1 cellular context compared by ENCODE assay signal in the genomic region with DNA sequence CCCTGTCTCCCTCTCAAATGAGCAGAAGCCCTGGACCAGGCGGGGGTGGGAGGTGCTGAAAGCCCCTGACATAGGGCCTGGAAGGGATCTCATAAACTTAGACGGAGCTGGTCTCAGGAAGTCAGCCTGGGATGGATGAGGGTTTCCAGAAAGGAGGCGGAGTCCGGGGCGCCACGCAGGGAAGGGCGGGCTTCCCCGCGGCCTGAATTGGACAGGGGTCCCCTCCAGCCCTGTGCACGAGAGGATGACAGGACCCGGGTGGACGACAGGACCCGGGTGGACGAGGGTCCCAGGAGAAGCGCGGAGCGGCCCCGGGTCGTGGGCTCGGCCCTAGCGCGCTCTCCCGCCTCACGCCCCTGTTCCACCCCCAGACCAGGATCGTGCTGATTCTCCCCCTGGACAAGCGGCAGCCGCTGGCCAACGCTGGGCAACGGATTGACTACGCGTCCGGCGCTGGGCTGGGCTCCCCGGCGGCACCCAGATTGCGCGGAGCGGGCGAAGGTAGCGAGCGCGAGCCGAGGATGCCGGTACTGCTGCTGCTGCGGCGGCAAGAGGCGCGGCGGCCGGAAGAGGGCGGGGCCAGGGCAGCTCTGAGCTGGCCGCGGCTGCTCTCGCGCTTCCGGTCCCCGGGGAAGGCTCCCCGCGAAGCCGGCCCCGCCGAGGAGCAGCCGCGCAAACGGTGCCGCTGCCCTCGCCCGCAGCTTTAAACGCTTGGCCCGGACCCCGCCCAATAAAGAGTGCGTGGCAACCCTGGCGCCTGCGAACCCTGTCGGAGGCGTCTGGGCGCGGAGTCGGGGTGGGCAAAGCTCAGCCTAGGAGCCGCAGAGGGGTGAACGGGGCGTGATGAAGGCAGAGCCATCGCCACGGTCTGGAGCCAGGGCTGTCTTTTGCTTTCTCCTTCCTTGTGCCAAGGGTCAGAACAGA.
A peak's percentile ranks its signal among the peaks of the same experiment; 100 is the strongest.
TF ChIP-seq lines count a peak whose summit lies in the region.

No MANE protein-coding gene starts in this region.

TF ChIP-seq in HepG2, 621 proteins besides CTCF, POLR2A, EP300 and RAD21 (continued from another document and continues in another):
- peak; percentile 91; the same call in 1 of the 2 replicates for TF ChIP-seq ZNF780A (CRISPR knock-in tag; IDR thresholded peaks at IDR 0.05)
- no peak for TF ChIP-seq TCF7L2 (IDR thresholded peaks at IDR 0.05; ENCODE audit: low read depth, low read length)
- peak; percentile 95 for TF ChIP-seq ZNF446 (CRISPR knock-in tag; IDR thresholded peaks at IDR 0.05)
- no peak for TF ChIP-seq ZNF652 (CRISPR knock-in tag; IDR thresholded peaks at IDR 0.05; ENCODE audit: borderline replicate concordance, low read depth)
- peak; percentile 100 for TF ChIP-seq AKAP8 (CRISPR knock-in tag; IDR thresholded peaks at IDR 0.05)
- TF ChIP-seq, protein P1, sequence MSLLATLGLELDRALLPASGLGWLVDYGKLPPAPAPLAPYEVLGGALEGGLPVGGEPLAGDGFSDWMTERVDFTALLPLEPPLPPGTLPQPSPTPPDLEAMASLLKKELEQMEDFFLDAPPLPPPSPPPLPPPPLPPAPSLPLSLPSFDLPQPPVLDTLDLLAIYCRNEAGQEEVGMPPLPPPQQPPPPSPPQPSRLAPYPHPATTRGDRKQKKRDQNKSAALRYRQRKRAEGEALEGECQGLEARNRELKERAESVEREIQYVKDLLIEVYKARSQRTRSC (CRISPR knock-in tag; IDR thresholded peaks at IDR 0.05; ENCODE audit: low read depth): no peak
- TF ChIP-seq NCOR1 (IDR thresholded peaks at IDR 0.05; ENCODE audit: borderline replicate concordance, low read length): no peak
- TF ChIP-seq, protein P2, sequence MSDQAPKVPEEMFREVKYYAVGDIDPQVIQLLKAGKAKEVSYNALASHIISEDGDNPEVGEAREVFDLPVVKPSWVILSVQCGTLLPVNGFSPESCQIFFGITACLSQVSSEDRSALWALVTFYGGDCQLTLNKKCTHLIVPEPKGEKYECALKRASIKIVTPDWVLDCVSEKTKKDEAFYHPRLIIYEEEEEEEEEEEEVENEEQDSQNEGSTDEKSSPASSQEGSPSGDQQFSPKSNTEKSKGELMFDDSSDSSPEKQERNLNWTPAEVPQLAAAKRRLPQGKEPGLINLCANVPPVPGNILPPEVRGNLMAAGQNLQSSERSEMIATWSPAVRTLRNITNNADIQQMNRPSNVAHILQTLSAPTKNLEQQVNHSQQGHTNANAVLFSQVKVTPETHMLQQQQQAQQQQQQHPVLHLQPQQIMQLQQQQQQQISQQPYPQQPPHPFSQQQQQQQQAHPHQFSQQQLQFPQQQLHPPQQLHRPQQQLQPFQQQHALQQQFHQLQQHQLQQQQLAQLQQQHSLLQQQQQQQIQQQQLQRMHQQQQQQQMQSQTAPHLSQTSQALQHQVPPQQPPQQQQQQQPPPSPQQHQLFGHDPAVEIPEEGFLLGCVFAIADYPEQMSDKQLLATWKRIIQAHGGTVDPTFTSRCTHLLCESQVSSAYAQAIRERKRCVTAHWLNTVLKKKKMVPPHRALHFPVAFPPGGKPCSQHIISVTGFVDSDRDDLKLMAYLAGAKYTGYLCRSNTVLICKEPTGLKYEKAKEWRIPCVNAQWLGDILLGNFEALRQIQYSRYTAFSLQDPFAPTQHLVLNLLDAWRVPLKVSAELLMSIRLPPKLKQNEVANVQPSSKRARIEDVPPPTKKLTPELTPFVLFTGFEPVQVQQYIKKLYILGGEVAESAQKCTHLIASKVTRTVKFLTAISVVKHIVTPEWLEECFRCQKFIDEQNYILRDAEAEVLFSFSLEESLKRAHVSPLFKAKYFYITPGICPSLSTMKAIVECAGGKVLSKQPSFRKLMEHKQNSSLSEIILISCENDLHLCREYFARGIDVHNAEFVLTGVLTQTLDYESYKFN (CRISPR knock-in tag; conservative IDR thresholded peaks at IDR 0.05): peak; percentile 53
- TF ChIP-seq MIER2 (CRISPR knock-in tag; IDR thresholded peaks at IDR 0.05): no peak
- TF ChIP-seq, protein P3, sequence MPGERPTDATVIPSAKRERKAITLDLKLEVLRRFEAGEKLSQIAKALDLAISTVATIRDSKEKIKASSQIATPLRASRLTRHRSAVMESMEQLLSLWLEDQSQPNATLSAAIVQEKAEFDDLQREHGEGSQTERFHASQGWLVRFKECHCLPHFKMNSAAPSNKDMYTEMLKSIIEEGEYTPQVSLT (CRISPR knock-in tag; IDR thresholded peaks at IDR 0.05; ENCODE audit: borderline replicate concordance, low read depth): no peak
- 0 out of 2 replicates have a peak, but pooled peaks have one; percentile 75 for TF ChIP-seq NPAS2 (CRISPR knock-in tag; IDR thresholded peaks at IDR 0.05; ENCODE audit: borderline replicate concordance)
- 0 out of 2 replicates have a peak, but pooled peaks have one; percentile 44 for TF ChIP-seq NKX3-1 (CRISPR knock-in tag; IDR thresholded peaks at IDR 0.05)
- peak; percentile 100 for TF ChIP-seq KDM2A (CRISPR knock-in tag; IDR thresholded peaks at IDR 0.05; ENCODE audit: borderline replicate concordance, low read depth)
- TF ChIP-seq ZNF160 (CRISPR knock-in tag; IDR thresholded peaks at IDR 0.05): peak; percentile 23
- peak; percentile 78; the same call in 1 of the 2 replicates for TF ChIP-seq SRY (CRISPR knock-in tag; IDR thresholded peaks at IDR 0.05)
- TF ChIP-seq KLF11 (CRISPR knock-in tag; IDR thresholded peaks at IDR 0.05): no peak; the same call in 1 of the 2 replicates
- peak; percentile 92 for TF ChIP-seq ZNF33B (CRISPR knock-in tag; IDR thresholded peaks at IDR 0.05)
- peak; percentile 32; the same call in 1 of the 2 replicates for TF ChIP-seq ZNF530 (CRISPR knock-in tag; IDR thresholded peaks at IDR 0.05; ENCODE audit: low read depth)
- TF ChIP-seq ISL2 (CRISPR knock-in tag; IDR thresholded peaks at IDR 0.05): peak; percentile 13; the same call in 1 of the 2 replicates
- peak; percentile 99 for TF ChIP-seq ZC3H13 (CRISPR knock-in tag; IDR thresholded peaks at IDR 0.05)
- TF ChIP-seq ZNF629 (CRISPR knock-in tag; conservative IDR thresholded peaks at IDR 0.05): peak; percentile 5; the same call in 1 of the 2 replicates
- no peak; the same call in 1 of the 2 replicates for TF ChIP-seq HCFC1 (IDR thresholded peaks at IDR 0.05; ENCODE audit: low read depth, low read length)
- TF ChIP-seq, protein P4, sequence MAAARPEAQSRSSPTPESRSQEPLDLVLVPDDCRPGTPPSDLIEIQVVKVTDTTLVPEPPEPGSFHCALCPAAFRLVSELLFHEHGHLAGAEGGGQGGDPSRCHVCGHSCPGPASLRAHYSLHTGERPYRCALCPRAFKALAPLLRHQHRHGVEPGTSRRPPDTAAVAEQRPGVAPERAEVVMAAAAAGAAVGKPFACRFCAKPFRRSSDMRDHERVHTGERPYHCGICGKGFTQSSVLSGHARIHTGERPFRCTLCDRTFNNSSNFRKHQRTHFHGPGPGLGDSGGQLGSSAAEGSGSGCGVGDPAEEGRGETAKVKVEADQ (CRISPR knock-in tag; IDR thresholded peaks at IDR 0.05; ENCODE audit: borderline replicate concordance): peak; percentile 86; the same call in 1 of the 2 replicates
- TF ChIP-seq, protein P5, sequence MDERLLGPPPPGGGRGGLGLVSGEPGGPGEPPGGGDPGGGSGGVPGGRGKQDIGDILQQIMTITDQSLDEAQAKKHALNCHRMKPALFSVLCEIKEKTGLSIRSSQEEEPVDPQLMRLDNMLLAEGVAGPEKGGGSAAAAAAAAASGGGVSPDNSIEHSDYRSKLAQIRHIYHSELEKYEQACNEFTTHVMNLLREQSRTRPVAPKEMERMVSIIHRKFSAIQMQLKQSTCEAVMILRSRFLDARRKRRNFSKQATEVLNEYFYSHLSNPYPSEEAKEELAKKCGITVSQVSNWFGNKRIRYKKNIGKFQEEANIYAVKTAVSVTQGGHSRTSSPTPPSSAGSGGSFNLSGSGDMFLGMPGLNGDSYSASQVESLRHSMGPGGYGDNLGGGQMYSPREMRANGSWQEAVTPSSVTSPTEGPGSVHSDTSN (CRISPR knock-in tag; IDR thresholded peaks at IDR 0.05): no peak
- TF ChIP-seq KAT7 (CRISPR knock-in tag; IDR thresholded peaks at IDR 0.05; ENCODE audit: borderline replicate concordance): peak; percentile 99; the same call in 1 of the 2 replicates
- TF ChIP-seq MLLT10 (CRISPR knock-in tag; IDR thresholded peaks at IDR 0.05): no peak
- no peak for TF ChIP-seq DPF2 (CRISPR knock-in tag; IDR thresholded peaks at IDR 0.05; ENCODE audit: borderline replicate concordance, low read depth)
- peak; percentile 94 for TF ChIP-seq TSC22D2 (CRISPR knock-in tag; IDR thresholded peaks at IDR 0.05; ENCODE audit: borderline replicate concordance)
- 0 out of 2 replicates have a peak, but pooled peaks have one; percentile 57 for TF ChIP-seq ZSCAN30 (CRISPR knock-in tag; IDR thresholded peaks at IDR 0.05)
- peak; percentile 94 for TF ChIP-seq TBX2 (CRISPR knock-in tag; IDR thresholded peaks at IDR 0.05; ENCODE audit: borderline replicate concordance)
- no peak for TF ChIP-seq ATF7 (IDR thresholded peaks at IDR 0.05)
- no peak; the same call in 1 of the 2 replicates for TF ChIP-seq ATF7 (CRISPR knock-in tag; IDR thresholded peaks at IDR 0.05)
- TF ChIP-seq, protein P6, sequence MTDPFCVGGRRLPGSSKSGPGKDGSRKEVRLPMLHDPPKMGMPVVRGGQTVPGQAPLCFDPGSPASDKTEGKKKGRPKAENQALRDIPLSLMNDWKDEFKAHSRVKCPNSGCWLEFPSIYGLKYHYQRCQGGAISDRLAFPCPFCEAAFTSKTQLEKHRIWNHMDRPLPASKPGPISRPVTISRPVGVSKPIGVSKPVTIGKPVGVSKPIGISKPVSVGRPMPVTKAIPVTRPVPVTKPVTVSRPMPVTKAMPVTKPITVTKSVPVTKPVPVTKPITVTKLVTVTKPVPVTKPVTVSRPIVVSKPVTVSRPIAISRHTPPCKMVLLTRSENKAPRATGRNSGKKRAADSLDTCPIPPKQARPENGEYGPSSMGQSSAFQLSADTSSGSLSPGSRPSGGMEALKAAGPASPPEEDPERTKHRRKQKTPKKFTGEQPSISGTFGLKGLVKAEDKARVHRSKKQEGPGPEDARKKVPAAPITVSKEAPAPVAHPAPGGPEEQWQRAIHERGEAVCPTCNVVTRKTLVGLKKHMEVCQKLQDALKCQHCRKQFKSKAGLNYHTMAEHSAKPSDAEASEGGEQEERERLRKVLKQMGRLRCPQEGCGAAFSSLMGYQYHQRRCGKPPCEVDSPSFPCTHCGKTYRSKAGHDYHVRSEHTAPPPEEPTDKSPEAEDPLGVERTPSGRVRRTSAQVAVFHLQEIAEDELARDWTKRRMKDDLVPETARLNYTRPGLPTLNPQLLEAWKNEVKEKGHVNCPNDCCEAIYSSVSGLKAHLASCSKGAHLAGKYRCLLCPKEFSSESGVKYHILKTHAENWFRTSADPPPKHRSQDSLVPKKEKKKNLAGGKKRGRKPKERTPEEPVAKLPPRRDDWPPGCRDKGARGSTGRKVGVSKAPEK (CRISPR knock-in tag; IDR thresholded peaks at IDR 0.05; ENCODE audit: borderline replicate concordance): no peak
- TF ChIP-seq, protein P7, sequence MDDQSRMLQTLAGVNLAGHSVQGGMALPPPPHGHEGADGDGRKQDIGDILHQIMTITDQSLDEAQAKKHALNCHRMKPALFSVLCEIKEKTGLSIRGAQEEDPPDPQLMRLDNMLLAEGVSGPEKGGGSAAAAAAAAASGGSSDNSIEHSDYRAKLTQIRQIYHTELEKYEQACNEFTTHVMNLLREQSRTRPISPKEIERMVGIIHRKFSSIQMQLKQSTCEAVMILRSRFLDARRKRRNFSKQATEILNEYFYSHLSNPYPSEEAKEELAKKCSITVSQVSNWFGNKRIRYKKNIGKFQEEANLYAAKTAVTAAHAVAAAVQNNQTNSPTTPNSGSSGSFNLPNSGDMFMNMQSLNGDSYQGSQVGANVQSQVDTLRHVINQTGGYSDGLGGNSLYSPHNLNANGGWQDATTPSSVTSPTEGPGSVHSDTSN (CRISPR knock-in tag; IDR thresholded peaks at IDR 0.05; ENCODE audit: borderline replicate concordance): no peak
- no peak; the same call in 1 of the 2 replicates for TF ChIP-seq DMAP1 (CRISPR knock-in tag; IDR thresholded peaks at IDR 0.05)
- TF ChIP-seq EED (CRISPR knock-in tag; IDR thresholded peaks at IDR 0.05): peak; percentile 98
- peak; percentile 98 for TF ChIP-seq ZNF589 (CRISPR knock-in tag; conservative IDR thresholded peaks at IDR 0.05)
- no peak for TF ChIP-seq SUZ12 (IDR thresholded peaks at IDR 0.05; ENCODE audit: low read depth, low read length)
- TF ChIP-seq DNMT3B (CRISPR knock-in tag; conservative IDR thresholded peaks at IDR 0.05): peak; percentile 15; the same call in 1 of the 2 replicates
- TF ChIP-seq, protein P8, sequence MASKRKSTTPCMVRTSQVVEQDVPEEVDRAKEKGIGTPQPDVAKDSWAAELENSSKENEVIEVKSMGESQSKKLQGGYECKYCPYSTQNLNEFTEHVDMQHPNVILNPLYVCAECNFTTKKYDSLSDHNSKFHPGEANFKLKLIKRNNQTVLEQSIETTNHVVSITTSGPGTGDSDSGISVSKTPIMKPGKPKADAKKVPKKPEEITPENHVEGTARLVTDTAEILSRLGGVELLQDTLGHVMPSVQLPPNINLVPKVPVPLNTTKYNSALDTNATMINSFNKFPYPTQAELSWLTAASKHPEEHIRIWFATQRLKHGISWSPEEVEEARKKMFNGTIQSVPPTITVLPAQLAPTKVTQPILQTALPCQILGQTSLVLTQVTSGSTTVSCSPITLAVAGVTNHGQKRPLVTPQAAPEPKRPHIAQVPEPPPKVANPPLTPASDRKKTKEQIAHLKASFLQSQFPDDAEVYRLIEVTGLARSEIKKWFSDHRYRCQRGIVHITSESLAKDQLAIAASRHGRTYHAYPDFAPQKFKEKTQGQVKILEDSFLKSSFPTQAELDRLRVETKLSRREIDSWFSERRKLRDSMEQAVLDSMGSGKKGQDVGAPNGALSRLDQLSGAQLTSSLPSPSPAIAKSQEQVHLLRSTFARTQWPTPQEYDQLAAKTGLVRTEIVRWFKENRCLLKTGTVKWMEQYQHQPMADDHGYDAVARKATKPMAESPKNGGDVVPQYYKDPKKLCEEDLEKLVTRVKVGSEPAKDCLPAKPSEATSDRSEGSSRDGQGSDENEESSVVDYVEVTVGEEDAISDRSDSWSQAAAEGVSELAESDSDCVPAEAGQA (IDR thresholded peaks at IDR 0.05; ENCODE audit: low read depth): peak; percentile 62; the same call in 1 of the 2 replicates
- TF ChIP-seq, protein P8 (CRISPR knock-in tag; IDR thresholded peaks at IDR 0.05; ENCODE audit: borderline replicate concordance): 0 out of 2 replicates have a peak, but pooled peaks have one; percentile 20
- peak; percentile 86; the same call in 1 of the 2 replicates for TF ChIP-seq ZFP37 (CRISPR knock-in tag; IDR thresholded peaks at IDR 0.05; ENCODE audit: borderline replicate concordance)
